Comparison of ENCODE assay signal across 8 cellular contexts in genomic region chr3:30692498-30693130, GRCh38.
DNase-seq lines count a peak whose midpoint lies in the region; ATAC-seq and TF ChIP-seq lines count a peak whose summit lies in the region.
"Had no signal": no experiment of that assay in that cellular context is flagged by ENCODE, and none has a peak within 500 bp of the region (broad histone marks: within the 10 kb centered on the region; RNA-seq: fewer than 3 reads in every experiment).

No MANE protein-coding gene starts in this region.

- H2BK20ac ChIP-seq in IMR-90 (ENCODE audit: low read depth, low read length): peak overlapping the region; percentile 30; the same call in 1 of the 2 replicates

- 0 out of 4 replicates have a peak overlapping the region, but pooled peaks of 1 of the 2 experiments have one; percentile 34 for H4K8ac ChIP-seq in IMR-90 (ENCODE audit: low read depth in 2 of 2, low read length in 2 of 2)

- in situ Hi-C loops in IMR-90 (cut with MboI; ENCODE audit: low sequenced_read_pairs): loop anchor here (10.0 kb wide), 1 partner anchor 658 kb away; no protein-coding TSS in a partner anchor
- in situ Hi-C loops in ACHN (cut with HindIII; ENCODE audit: low pct_ligation_motif_present, low pct_unique_long_range_greater_than_20kb, low sequenced_read_pairs): no loop called here

- H2AK9ac ChIP-seq in IMR-90 (replicated peaks; ENCODE audit: low read depth, low read length, poor library complexity): no peak overlapping the region

- H4K5ac ChIP-seq in IMR-90 (ENCODE audit: low read depth, low read length): no peak overlapping the region

- H3K36me3 Mint-ChIP-seq in CD4-positive, alpha-beta memory T cell: peaks cover 71 to 90% of the 10 kb centered on the region in 2 donors

- no peak overlapping the region for H3K4me3 ChIP-seq in CD4-positive, alpha-beta memory T cell (ENCODE audit: low read length in 2 of 2)
- H3K4me3 ChIP-seq in IMR-90 (ENCODE audit: insufficient read depth, low read depth, low read length): no peak overlapping the region
- H3K4me3 ChIP-seq in effector memory CD4-positive, alpha-beta T cell (ENCODE audit: insufficient read depth, low read depth, low read length, poor library complexity, severe bottlenecking): no peak overlapping the region
- H3K4me3 ChIP-seq: coronary artery had no signal

- peak overlapping the region in 6 of 7 donors; percentile 33 to 74 (median 48) for H3K27ac Mint-ChIP-seq in CD4-positive, alpha-beta memory T cell

- H2BK5ac ChIP-seq in IMR-90 (ENCODE audit: low read depth, low read length, poor library complexity, severe bottlenecking): no peak overlapping the region

- peaks cover 35% of the 10 kb centered on the region for H3K4me1 ChIP-seq in CD4-positive, alpha-beta memory T cell (ENCODE audit: insufficient read depth, low read length)
- peaks cover 10% of the 10 kb centered on the region for H3K4me1 ChIP-seq in IMR-90 (ENCODE audit: control insufficient read depth, insufficient read depth, low read length)
- peaks cover 10% of the 10 kb centered on the region for H3K4me1 ChIP-seq in effector memory CD4-positive, alpha-beta T cell (ENCODE audit: control insufficient read depth, insufficient read depth, low read length, poor library complexity, severe bottlenecking)

- H3K27me3 ChIP-seq in CD4-positive, alpha-beta memory T cell (ENCODE audit: insufficient read depth, low read length): no peaks in the 10 kb centered on the region
- no peaks in the 10 kb centered on the region for H3K27me3 ChIP-seq in IMR-90 (ENCODE audit: control insufficient read depth, insufficient read depth, low read length)
- no peaks in the 10 kb centered on the region for H3K27me3 ChIP-seq in effector memory CD4-positive, alpha-beta T cell (replicated peaks; ENCODE audit: control insufficient read depth, insufficient read depth, low read length, poor library complexity, severe bottlenecking)

- H3K27me3 Mint-ChIP-seq in CD4-positive, alpha-beta memory T cell: no peaks in the 10 kb centered on the region

- no peak overlapping the region for H3K14ac ChIP-seq in IMR-90 (replicated peaks; ENCODE audit: low read depth, low read length)

- ATAC-seq in IMR-90 (ENCODE audit: low read depth) (no peak), GM21390 (IDR thresholded peaks at IDR 0.05; ENCODE audit: unreplicated experiment) (no peak)

- H3K56ac ChIP-seq in IMR-90 (ENCODE audit: extremely low read depth, insufficient read depth, low read length): no peak overlapping the region

- H3K27ac ChIP-seq in CD4-positive, alpha-beta memory T cell (ENCODE audit: low read depth, low read length): no peak overlapping the region
- H3K27ac ChIP-seq in IMR-90 (ENCODE audit: insufficient read depth, low read length): no peak overlapping the region
- H3K27ac ChIP-seq in effector memory CD4-positive, alpha-beta T cell (ENCODE audit: insufficient read depth, low read length, poor library complexity, severe bottlenecking): peak overlapping the region; percentile 5

- no peak for TF ChIP-seq RAD21 in IMR-90 (IDR thresholded peaks at IDR 0.05; ENCODE audit: low read length)

- H3K36me3 ChIP-seq in CD4-positive, alpha-beta memory T cell (ENCODE audit: insufficient read depth, low read length): peaks cover 67% of the 10 kb centered on the region
- H3K36me3 ChIP-seq in IMR-90 (ENCODE audit: control insufficient read depth, insufficient read depth, low read length): peaks cover 26% of the 10 kb centered on the region
- peaks cover 73% of the 10 kb centered on the region for H3K36me3 ChIP-seq in effector memory CD4-positive, alpha-beta T cell (ENCODE audit: control insufficient read depth, insufficient read depth, low read length)

- H2BK120ac ChIP-seq in IMR-90 (ENCODE audit: low read depth, low read length): 0 out of 2 replicates have a peak overlapping the region, but pooled peaks have one; percentile 21

- H3K18ac ChIP-seq in IMR-90 (ENCODE audit: low read depth, low read length): peak overlapping the region; percentile 32; the same call in 1 of the 2 replicates

- dilution Hi-C loops in IMR-90 (cut with HindIII; ENCODE audit: low sequenced_read_pairs, unreplicated experiment): no loop called here

- no peaks in the 10 kb centered on the region for H3K9me3 ChIP-seq in CD4-positive, alpha-beta memory T cell (ENCODE audit: control insufficient read depth in 1 of 2, low read length in 2 of 2)
- H3K9me3 ChIP-seq in IMR-90 (ENCODE audit: control insufficient read depth, insufficient read depth, low read length): no peaks in the 10 kb centered on the region
- no peaks in the 10 kb centered on the region for H3K9me3 ChIP-seq in effector memory CD4-positive, alpha-beta T cell (ENCODE audit: control insufficient read depth, low read length)

- no peak for DNase-seq in CD4-positive, alpha-beta memory T cell
- DNase-seq in IMR-90: no peak
- no peak for DNase-seq in effector memory CD4-positive, alpha-beta T cell
- peak; percentile 25 for DNase-seq in pons (ENCODE audit: low spot score)
- no peak for DNase-seq in ACHN
- DNase-seq in SK-N-DZ (ENCODE audit: low spot score): no peak

- no peak overlapping the region for H3K4me3 Mint-ChIP-seq in CD4-positive, alpha-beta memory T cell

- peak overlapping the region; percentile 15; the same call in 1 of the 3 replicates for H2BK15ac ChIP-seq in IMR-90 (ENCODE audit: low read depth, low read length)

- peaks cover 40 to 56% (median 47%) of the 10 kb centered on the region in 4 donors for H3K4me1 Mint-ChIP-seq in CD4-positive, alpha-beta memory T cell

- no peak overlapping the region for H2AK5ac ChIP-seq in IMR-90 (ENCODE audit: low read depth, low read length)

- H3K4me2 ChIP-seq in IMR-90 (ENCODE audit: low read depth, low read length): no peak overlapping the region

- no peaks in the 10 kb centered on the region for H4K20me1 ChIP-seq in IMR-90 (ENCODE audit: insufficient read depth, low read length)

- H3K9me3 Mint-ChIP-seq in CD4-positive, alpha-beta memory T cell: no peaks in the 10 kb centered on the region

- peak overlapping the region; percentile 34; the same call in 1 of the 2 replicates for H3K4ac ChIP-seq in IMR-90 (ENCODE audit: low read depth, low read length)

- TF ChIP-seq POLR2A in IMR-90 (IDR thresholded peaks at IDR 0.05; ENCODE audit: low read depth, low read length): no peak

- no peak overlapping the region for H3K9ac ChIP-seq in IMR-90 (ENCODE audit: low read depth, low read length)

- CTCF ChIA-PET in CD4-positive, alpha-beta memory T cell (lab: Charles Lee; ENCODE audit: partially characterized antibody): interaction anchor here (0.6 to 6.5 kb wide), 56 partner anchors 8 to 679 kb away, joined by 3 to 74 read pairs (median 4); no protein-coding TSS in a partner anchor
- CTCF ChIA-PET in IMR-90 (lab: Yijun Ruan, JAX): interaction anchor here (0.6 to 1.8 kb wide), 14 partner anchors 10 to 650 kb away, joined by 3 to 8 read pairs (median 4); partner anchors contain the start of gene TGFBR2

- POLR2A ChIA-PET in CD4-positive, alpha-beta memory T cell (lab: Charles Lee; ENCODE audit: partially characterized antibody): interaction anchor here (0.8 to 4.5 kb wide), 12 partner anchors 10 to 373 kb away, joined by 3 to 18 read pairs (median 4); partner anchors contain the start of gene TGFBR2
- POLR2A ChIA-PET in IMR-90 (lab: Charles Lee; ENCODE audit: unreplicated experiment): no interaction called here

- H4K91ac ChIP-seq in IMR-90 (ENCODE audit: insufficient read depth, low read depth, low read length): peak overlapping the region; percentile 14; the same call in 1 of the 2 replicates

- H2AFZ ChIP-seq in IMR-90 (replicated peaks; ENCODE audit: low read length, poor library complexity): no peak overlapping the region

- intact Hi-C loops in CD4-positive, alpha-beta memory T cell (cut with micrococcal nuclease): loop anchor here (1.0 to 5.0 kb wide), 8 partner anchors 34 to 650 kb away; no protein-coding TSS in a partner anchor
- intact Hi-C loops in IMR-90 (cut with micrococcal nuclease): loop anchor here (1.0 to 5.0 kb wide), 7 partner anchors 60 to 650 kb away; partner anchors contain the start of gene TGFBR2

- no TSS peak for BruUV-seq in IMR-90 (replicated peaks; lab: Mats Ljungman, UMichigan)

- H3K9me1 ChIP-seq in IMR-90 (ENCODE audit: insufficient read depth, low read length): peaks cover 11% of the 10 kb centered on the region

- no peak for TF ChIP-seq CTCF in IMR-90 (conservative IDR thresholded peaks at IDR 0.05; ENCODE audit: low read depth, low read length)

- no peak overlapping the region for H3K23ac ChIP-seq in IMR-90 (ENCODE audit: low read depth, low read length)

- H3K79me1 ChIP-seq in IMR-90 (ENCODE audit: low read depth in 1 of 2, low read length in 2 of 2): peaks cover 5 to 21% of the 10 kb centered on the region in 2 experiments; a peak in 2 of 4 replicates

- 71% methylated on average over 1 of the region's 3 CpGs; no CpG with 5 or more reads in 1 of the 2 experiments for WGBS in IMR-90 (ENCODE audit: extremely low coverage in 2 of 2, insufficient read length in 1 of 2), 2 experiments

TF ChIP-seq in IMR-90, 13 proteins besides CTCF, POLR2A, EP300 and RAD21 (continues in another document):
- no peak for TF ChIP-seq FOS (IDR thresholded peaks at IDR 0.05; ENCODE audit: low read depth, low read length)
- TF ChIP-seq MAFK (IDR thresholded peaks at IDR 0.05; ENCODE audit: low read depth, low read length): no peak
- TF ChIP-seq RFX5 (IDR thresholded peaks at IDR 0.05; ENCODE audit: low read depth, low read length): no peak
- TF ChIP-seq ELK1 (IDR thresholded peaks at IDR 0.05; ENCODE audit: borderline replicate concordance, low read depth, low read length): no peak
- TF ChIP-seq MXI1 (IDR thresholded peaks at IDR 0.05; ENCODE audit: borderline replicate concordance, low read depth, low read length): no peak
- TF ChIP-seq SMC3 (IDR thresholded peaks at IDR 0.05; ENCODE audit: low read depth, low read length): no peak
- TF ChIP-seq NFE2L2 (IDR thresholded peaks at IDR 0.05; ENCODE audit: low read depth, low read length): no peak
- TF ChIP-seq RCOR1 (IDR thresholded peaks at IDR 0.05; ENCODE audit: insufficient replicate concordance, low read length): no peak
- no peak for TF ChIP-seq MAZ (IDR thresholded peaks at IDR 0.05; ENCODE audit: borderline replicate concordance, low read depth, low read length)
- TF ChIP-seq CEBPB (IDR thresholded peaks at IDR 0.05; ENCODE audit: low read depth, low read length): no peak
- no peak for TF ChIP-seq BHLHE40 (IDR thresholded peaks at IDR 0.05; ENCODE audit: low read depth, low read length)
- TF ChIP-seq CHD1 (IDR thresholded peaks at IDR 0.05; ENCODE audit: low read depth, low read length): no peak
